Comparison of ENCODE assay signal across 21 cellular contexts in genomic region chr3:78496458-78496857, GRCh38.
DNase-seq lines count a peak whose midpoint lies in the region; ATAC-seq and TF ChIP-seq lines count a peak whose summit lies in the region.
"Had no signal": no experiment of that assay in that cellular context is flagged by ENCODE, and none has a peak within 500 bp of the region (broad histone marks: within the 10 kb centered on the region; RNA-seq: fewer than 3 reads in every experiment).

No MANE protein-coding gene starts in this region.

- no peak overlapping the region for H3K9ac ChIP-seq in endocrine pancreas (ENCODE audit: control insufficient read depth, insufficient read depth, low read length)

- no peak for ATAC-seq in HG02970 (IDR thresholded peaks at IDR 0.05; ENCODE audit: low FRiP score, unreplicated experiment)
- ATAC-seq in HG03354 (IDR thresholded peaks at IDR 0.05; ENCODE audit: poor library complexity, severe bottlenecking, unreplicated experiment) = no peak
- ATAC-seq: K562; natural killer cell treated with Interleukin-12 subunit alpha and Interleukin-12 subunit beta and Interleukin-15 and Interleukin-18, amount 100 ng/mL, for 72 hours had no signal

- peaks cover 35% of the 10 kb centered on the region for H3K4me1 ChIP-seq in endocrine pancreas (ENCODE audit: control insufficient read depth, insufficient read depth, low read length)
- H3K4me1 ChIP-seq: ascending aorta, Peyer's patch had no signal

- TF ChIP-seq CTCF in foreskin fibroblast (IDR thresholded peaks at IDR 0.05; ENCODE audit: low read depth, low read length) = no peak

- H3K27me3 ChIP-seq in endocrine pancreas (ENCODE audit: control insufficient read depth, insufficient read depth, low read length) = no peaks in the 10 kb centered on the region
- H3K27me3 ChIP-seq: ascending aorta, Peyer's patch, upper lobe of left lung had no signal

- H3K9me3 ChIP-seq in endocrine pancreas (ENCODE audit: control insufficient read depth, low read length) = no peaks in the 10 kb centered on the region
- H3K9me3 ChIP-seq: ascending aorta, Peyer's patch, upper lobe of left lung had no signal

- no peaks in the 10 kb centered on the region for H3K36me3 ChIP-seq in endocrine pancreas (ENCODE audit: control insufficient read depth, insufficient read depth, low read length)
- H3K36me3 ChIP-seq: ascending aorta, Peyer's patch, upper lobe of left lung, WERI-Rb-1 had no signal

- DNase-seq in NCI-H1694 treated with DMSO at 0.1 percent for 48 hours (lab: John Stamatoyannopoulos, UW) (peak; percentile 56), NCI-H1694 (lab: John Stamatoyannopoulos, UW) (no peak), DMS79 treated with DMSO at 0.1 percent for 48 hours (lab: John Stamatoyannopoulos, UW) (peak; percentile 82), NCI-H345 (lab: John Stamatoyannopoulos, UW) (peak; percentile 77), foreskin fibroblast (no peak)
- DNase-seq: activated CD4-positive, alpha-beta T cell treated with anti-CD3 and anti-CD28 coated beads, Interleukin-2, amount 10 ng/mL, durations not matched to agents 7 days and 5 days; EL; H7; immature natural killer cell; midbrain; MM.1S; NK-92 treated with Interleukin-12 subunit alpha and Interleukin-12 subunit beta, amount 100 ng/mL, for 24 hours; Peyer's patch; WERI-Rb-1 had no signal

- H3K4me3 ChIP-seq in endocrine pancreas (ENCODE audit: control insufficient read depth, insufficient read depth, low read length) (peak overlapping the region; percentile 66), foreskin fibroblast (ENCODE audit: low read depth in 1 of 2, low read length in 2 of 2) (no peak overlapping the region)
- H3K4me3 ChIP-seq: ascending aorta, K562, Peyer's patch, upper lobe of left lung had no signal

Comparison
In these comparisons a context has a peak if more than half of its experiments do, and no peak if none do; other contexts are left out.
1. DNase-seq: peak in NCI-H1694 treated with DMSO at 0.1 percent for 48 hours (single experiment), DMS79 treated with DMSO at 0.1 percent for 48 hours (single experiment) and NCI-H345 (single experiment); none in NCI-H1694 (single experiment) and foreskin fibroblast (0 of 2).